21 cellular contexts compared by ENCODE assay signal in the genomic region with DNA sequence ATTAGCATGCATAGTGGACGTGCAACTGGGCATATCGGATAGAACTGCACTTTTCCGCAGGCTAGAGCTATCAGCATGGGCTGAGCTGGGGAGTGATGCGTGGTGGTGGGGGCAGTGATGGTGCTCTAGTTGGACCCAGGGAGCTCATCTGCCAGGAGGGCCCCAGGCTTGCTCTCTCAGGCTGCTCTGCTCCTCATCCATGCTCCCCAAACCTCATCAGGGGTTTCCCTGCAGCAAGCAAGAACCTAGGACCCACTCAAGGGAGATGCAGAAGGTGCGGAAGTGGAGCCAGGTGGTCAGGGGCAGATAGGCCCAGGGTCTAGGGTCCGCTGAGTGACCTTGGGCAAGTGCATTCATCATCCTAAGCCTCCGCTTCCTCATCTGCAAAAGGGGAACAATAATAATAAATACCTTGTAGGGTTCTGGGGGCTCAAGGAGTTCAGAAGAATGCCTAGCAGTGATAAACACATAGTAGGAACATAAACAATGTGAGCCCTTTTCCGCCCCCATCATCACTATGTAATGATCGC.
DNase-seq lines count a peak whose midpoint lies in the region; ATAC-seq, FAIRE-seq and TF ChIP-seq lines count a peak whose summit lies in the region.
"Had no signal": no experiment of that assay in that cellular context is flagged by ENCODE, and none has a peak within 500 bp of the region (broad histone marks: within the 10 kb centered on the region; RNA-seq: fewer than 3 reads in every experiment).

No MANE protein-coding gene starts in this region.

- H3K18ac ChIP-seq in neuronal stem cell (ENCODE audit: low read length), result peak overlapping the region; percentile 52

- H2AFZ ChIP-seq in neuronal stem cell (ENCODE audit: low read length) (no peak overlapping the region), HepG2 (ENCODE audit: low read length) (no peak overlapping the region)
- H2AFZ ChIP-seq: GM23338 had no signal

- H3K4me1 ChIP-seq in neuronal stem cell (ENCODE audit: control insufficient read depth in 2 of 2, insufficient read depth in 1 of 2, low read depth in 1 of 2, low read length in 2 of 2) (peaks cover 3 to 18% of the 10 kb centered on the region in 2 donors), stomach (no peaks in the 10 kb centered on the region), HepG2 (ENCODE audit: insufficient read depth, low read length) (peaks cover 25% of the 10 kb centered on the region)
- H3K4me1 ChIP-seq: BE2C had no signal

- no peak overlapping the region for H2BK12ac ChIP-seq in neuronal stem cell (ENCODE audit: low read length)

- H3K27ac ChIP-seq in coronary artery (no peak overlapping the region), neuronal stem cell (replicated peaks; ENCODE audit: low read length) (no peak overlapping the region), stomach (no peak overlapping the region), HepG2 (ENCODE audit: extremely low read length, insufficient read depth, low read length) (no peak overlapping the region)
- H3K27ac ChIP-seq: HL-60 had no signal

- no peak overlapping the region for H2AK5ac ChIP-seq in neuronal stem cell (ENCODE audit: low read depth, low read length)

- H4K20me1 ChIP-seq in HepG2 (ENCODE audit: insufficient read depth, low read length), result no peaks in the 10 kb centered on the region

- H3K4me3 ChIP-seq in coronary artery (no peak overlapping the region), neuronal stem cell (ENCODE audit: low read length in 2 of 2) (no peak overlapping the region), stomach (no peak overlapping the region), HepG2 (replicated peaks in 1 of 3; ENCODE audit: insufficient read depth in 1 of 3, low read depth in 2 of 3, low read length in 3 of 3) (no peak overlapping the region)
- H3K4me3 ChIP-seq: GM23338 had no signal

- no peak overlapping the region for H2BK5ac ChIP-seq in neuronal stem cell (ENCODE audit: low read length)

- DNase-seq in D341Med (ENCODE audit: low spot score) (peak; percentile 1), coronary artery (ENCODE audit: low spot score) (peak; percentile 36), neuronal stem cell (ENCODE audit: low spot score) (no peak), stomach (peak; percentile 2), HEK293T (ENCODE audit: extremely low spot score) (no peak), NCI-H2171 (lab: John Stamatoyannopoulos, UW) (no peak), HepG2 (ENCODE audit: low spot score) (no peak)
- DNase-seq in activated T-cell treated with anti-CD3 and anti-CD28 coated beads, Interleukin-2, amount 50 U/mL, for 48 hours, result no peak
- DNase-seq: BE2C; C1 segment of cervical spinal cord; CD4-positive, CD25-positive, alpha-beta regulatory T cell; CD8-positive, alpha-beta memory T cell; COR-L47; GF-D8; HCEC 1CT; HFFc6; IMR-90 had no signal

- WGBS in neuronal stem cell (ENCODE audit: extremely low coverage in 2 of 2, insufficient read length in 2 of 2, insufficient replicate concordance in 1 of 2), 2 donors, result no CpG with 5 or more reads among the region's 9 CpGs
- 60 to 76% (median 68%) methylated on average over 5 to 9 of the region's 9 CpGs for WGBS in stomach, 5 donors
- WGBS in HepG2 (ENCODE audit: low lambda C conversion rate), result 54% methylated on average over 5 of the region's 9 CpGs

- BruUV-seq in HepG2 (replicated peaks; lab: Mats Ljungman, UMichigan), result no TSS peak

- H4K91ac ChIP-seq in neuronal stem cell (ENCODE audit: low read depth, low read length, poor library complexity), result no peak overlapping the region

- H2BK120ac ChIP-seq in neuronal stem cell (ENCODE audit: low read depth, low read length), result no peak overlapping the region

- no peak for ATAC-seq in HepG2
- ATAC-seq: GM23338 had no signal

- no peak overlapping the region for H4K8ac ChIP-seq in neuronal stem cell (ENCODE audit: low read depth, low read length)

- H3K23ac ChIP-seq in neuronal stem cell (ENCODE audit: low read depth, low read length, poor library complexity), result no peak overlapping the region

- H3K79me2 ChIP-seq in HepG2 (ENCODE audit: insufficient read depth, low read length), result no peaks in the 10 kb centered on the region

- in situ Hi-C loops in HepG2 (cut with HindIII; ENCODE audit: extremely low pct_ligation_motif_present, low pct_unique_long_range_greater_than_20kb), result no loop called here

- TF ChIP-seq POLR2A in stomach (IDR thresholded peaks at IDR 0.05) (no peak), HepG2 (IDR thresholded peaks at IDR 0.05; ENCODE audit: insufficient read depth in 1 of 2, low read depth in 2 of 2, low read length in 2 of 2) (no peak)

- no peak for FAIRE-seq in HepG2 (lab: Jason Lieb, UNC)
- FAIRE-seq: D721Med, H54 had no signal

- H3K9me3 ChIP-seq in neuronal stem cell (replicated peaks in 1 of 2; ENCODE audit: control insufficient read depth in 2 of 2, insufficient read depth in 1 of 2, low read depth in 1 of 2, low read length in 2 of 2) (no peaks in the 10 kb centered on the region), stomach (no peaks in the 10 kb centered on the region), HepG2 (ENCODE audit: low read length) (no peaks in the 10 kb centered on the region)
- H3K9me3 ChIP-seq: BE2C had no signal

- TF ChIP-seq EP300 in stomach (IDR thresholded peaks at IDR 0.05) (no peak), HepG2 (IDR thresholded peaks at IDR 0.05; ENCODE audit: low read depth in 2 of 2, low read length in 2 of 2) (no peak), HepG2 (CRISPR knock-in tag; IDR thresholded peaks at IDR 0.05; ENCODE audit: borderline replicate concordance) (no peak)

- POLR2A ChIA-PET in HEK293T (lab: Yijun Ruan, JAX), result no interaction called here
- POLR2A ChIA-PET in HepG2 (lab: Yijun Ruan, JAX), result no interaction called here

- H3K27me3 ChIP-seq in neuronal stem cell (ENCODE audit: control insufficient read depth in 3 of 3, insufficient read depth in 3 of 3, low read depth in 1 of 3, low read length in 3 of 3) (peaks cover 0 to 21% (median 0%) of the 10 kb centered on the region in 3 experiments), stomach (peaks cover 0 to 4% (median 0%) of the 10 kb centered on the region in 3 donors), HepG2 (ENCODE audit: control insufficient read depth in 1 of 2, insufficient read depth in 2 of 2, low read length in 2 of 2) (no peaks in the 10 kb centered on the region; a peak in 1 of 5 replicates)
- H3K27me3 ChIP-seq: BE2C had no signal

- TF ChIP-seq RAD21 in HepG2 (CRISPR knock-in tag; IDR thresholded peaks at IDR 0.05), result no peak

- CTCF ChIA-PET in HEK293T (lab: Yijun Ruan, JAX) (no interaction called here), HepG2 (lab: Yijun Ruan, JAX; ENCODE audit: low intra/inter-chr PET ratio, low total read pairs) (no interaction called here)

- no peaks in the 10 kb centered on the region for H3K79me1 ChIP-seq in neuronal stem cell (ENCODE audit: low read depth, low read length)

- H3K36me3 ChIP-seq in neuronal stem cell (replicated peaks in 1 of 2; ENCODE audit: control insufficient read depth in 2 of 2, insufficient read depth in 2 of 2, low read length in 2 of 2) (no peaks in the 10 kb centered on the region), stomach (no peaks in the 10 kb centered on the region), HepG2 (replicated peaks in 1 of 2; ENCODE audit: control insufficient read depth in 1 of 2, insufficient read depth in 2 of 2, low read length in 2 of 2) (no peaks in the 10 kb centered on the region)
- H3K36me3 ChIP-seq: BE2C had no signal

- no peak for TF ChIP-seq CTCF in coronary artery (IDR thresholded peaks at IDR 0.05)
- no peak for TF ChIP-seq CTCF in stomach (IDR thresholded peaks at IDR 0.05)
- no peak for TF ChIP-seq CTCF in HepG2 (CRISPR knock-in tag; IDR thresholded peaks at IDR 0.05)

- H3K4ac ChIP-seq in neuronal stem cell (ENCODE audit: low read length), result no peak overlapping the region

- H3K9ac ChIP-seq in neuronal stem cell (ENCODE audit: low read depth, low read length, poor library complexity) (no peak overlapping the region), HepG2 (ENCODE audit: insufficient read depth, low read depth, low read length) (no peak overlapping the region)

- intact Hi-C loops in stomach (cut with DNase I; ENCODE audit: low total_unique reads) (no loop called here), HepG2 (cut with micrococcal nuclease; ENCODE audit: unreplicated experiment) (no loop called here)

- no peak overlapping the region for H3K14ac ChIP-seq in neuronal stem cell (ENCODE audit: low read length)

- H3K4me2 ChIP-seq in neuronal stem cell (ENCODE audit: insufficient read depth, low read length, poor library complexity, severe bottlenecking), result no peak overlapping the region
- no peak overlapping the region for H3K4me2 ChIP-seq in HepG2 (ENCODE audit: low read depth, low read length)
- H3K4me2 ChIP-seq: GM23338 had no signal

- no peak overlapping the region for H2BK15ac ChIP-seq in neuronal stem cell (ENCODE audit: low read length)

TF ChIP-seq in HEK293T, 16 proteins besides CTCF, POLR2A, EP300 and RAD21:
- TF ChIP-seq TARDBP (IDR thresholded peaks at IDR 0.05), result no peak
- TF ChIP-seq FOXM1 (IDR thresholded peaks at IDR 0.05; ENCODE audit: borderline replicate concordance), result no peak
- TF ChIP-seq HDGF (IDR thresholded peaks at IDR 0.05; ENCODE audit: borderline replicate concordance), result no peak
- TF ChIP-seq CTBP1 (IDR thresholded peaks at IDR 0.05; ENCODE audit: borderline replicate concordance), result no peak
- TF ChIP-seq FOXK2 (IDR thresholded peaks at IDR 0.05), result no peak
- TF ChIP-seq FOXA1 (IDR thresholded peaks at IDR 0.05), result no peak
- no peak for TF ChIP-seq LEF1 (IDR thresholded peaks at IDR 0.05; ENCODE audit: borderline replicate concordance)
- TF ChIP-seq SUZ12 (IDR thresholded peaks at IDR 0.05), result no peak
- no peak for TF ChIP-seq ZNF384 (IDR thresholded peaks at IDR 0.05)
- no peak for TF ChIP-seq L3MBTL2 (conservative IDR thresholded peaks at IDR 0.05)
- no peak for TF ChIP-seq ARNT (IDR thresholded peaks at IDR 0.05)
- no peak for TF ChIP-seq SP1 (IDR thresholded peaks at IDR 0.05)
TF ChIP-seq in HEK293T: peak in this region for 0.

TF ChIP-seq in HepG2, 621 proteins besides CTCF, POLR2A, EP300 and RAD21:
- TF ChIP-seq ATRX (CRISPR knock-in tag; IDR thresholded peaks at IDR 0.05; ENCODE audit: borderline replicate concordance), result no peak
- TF ChIP-seq, protein P1, sequence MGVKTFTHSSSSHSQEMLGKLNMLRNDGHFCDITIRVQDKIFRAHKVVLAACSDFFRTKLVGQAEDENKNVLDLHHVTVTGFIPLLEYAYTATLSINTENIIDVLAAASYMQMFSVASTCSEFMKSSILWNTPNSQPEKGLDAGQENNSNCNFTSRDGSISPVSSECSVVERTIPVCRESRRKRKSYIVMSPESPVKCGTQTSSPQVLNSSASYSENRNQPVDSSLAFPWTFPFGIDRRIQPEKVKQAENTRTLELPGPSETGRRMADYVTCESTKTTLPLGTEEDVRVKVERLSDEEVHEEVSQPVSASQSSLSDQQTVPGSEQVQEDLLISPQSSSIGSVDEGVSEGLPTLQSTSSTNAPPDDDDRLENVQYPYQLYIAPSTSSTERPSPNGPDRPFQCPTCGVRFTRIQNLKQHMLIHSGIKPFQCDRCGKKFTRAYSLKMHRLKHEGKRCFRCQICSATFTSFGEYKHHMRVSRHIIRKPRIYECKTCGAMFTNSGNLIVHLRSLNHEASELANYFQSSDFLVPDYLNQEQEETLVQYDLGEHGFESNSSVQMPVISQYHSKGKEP (CRISPR knock-in tag; IDR thresholded peaks at IDR 0.05), result no peak
- no peak for TF ChIP-seq DR1 (CRISPR knock-in tag; IDR thresholded peaks at IDR 0.05)

Comparison
In these comparisons a context has a peak if more than half of its experiments do, and no peak if none do; other contexts are left out.
1. DNase-seq: peak in D341Med (single experiment), coronary artery (single experiment) and stomach (single experiment); none in neuronal stem cell (single experiment), activated T-cell treated with anti-CD3 and anti-CD28 coated beads, Interleukin-2, amount 50 U/mL, for 48 hours (0 of 2), HEK293T (single experiment), NCI-H2171 (single experiment) and HepG2 (single experiment).